25 cellular contexts compared by ENCODE assay signal in genomic region chr4:165635951-165636350, GRCh38.
"Had no signal": no experiment of that assay in that cellular context is flagged by ENCODE, and none has a peak within 500 bp of the region (broad histone marks: within the 10 kb centered on the region; RNA-seq: fewer than 3 reads in every experiment).

No MANE protein-coding gene starts in this region.

- H3K4me1 ChIP-seq: ascending aorta, body of pancreas, Peyer's patch, SJSA1 had no signal

- DNase-seq: activated B cell treated with CpG ODN at 0.5 μM for 24 hours; activated CD4-positive, alpha-beta memory T cell treated with anti-CD3 and anti-CD28 coated beads for 36 hours; activated CD4-positive, alpha-beta T cell treated with anti-CD3 and anti-CD28 coated beads for 1 hour; activated CD4-positive, alpha-beta T cell treated with anti-CD3 and anti-CD28 coated beads, Interleukin-2, amount 10 ng/mL, durations not matched to agents 7 days and 5 days; activated CD8-positive, alpha-beta memory T cell treated with anti-CD3 and anti-CD28 coated beads for 24 hours; activated effector memory CD4-positive, alpha-beta T cell treated with anti-CD3 and anti-CD28 coated beads, Interleukin-2, amount 50 U/mL, for 16 hours; activated naive CD4-positive, alpha-beta T cell treated with Interleukin-2 at 50 U/mL for 16 hours; activated naive CD8-positive, alpha-beta T cell treated with anti-CD3 and anti-CD28 coated beads, Interleukin-2, amount 50 U/mL, for 24 hours; activated T-cell treated with anti-CD3 and anti-CD28 coated beads, Interleukin-2, amount 50 U/mL, for 4 hours; amniotic stem cell; body of pancreas; central memory CD4-positive, alpha-beta T cell; KBM-7; NCI-H1048; NCI-H2029; NCI-H510A treated with DMSO at 0.1 percent for 48 hours; Peyer's patch; Right ventricle myocardium superior; T-helper 17 cell; T-helper 9 cell had no signal

- H3K27me3 ChIP-seq: ascending aorta, body of pancreas, Peyer's patch, SJSA1 had no signal

- H3K27ac ChIP-seq: ascending aorta, body of pancreas, Peyer's patch, RWPE1, SJSA1 had no signal

- FAIRE-seq: bronchial epithelial cell had no signal

- H3K4me3 Mint-ChIP-seq: activated B cell treated with CpG ODN at 0.5 μM for 24 hours; activated CD4-positive, alpha-beta memory T cell treated with anti-CD3 and anti-CD28 coated beads for 36 hours; activated CD4-positive, alpha-beta T cell treated with anti-CD3 and anti-CD28 coated beads, Interleukin-2, amount 10 ng/mL, durations not matched to agents 7 days and 5 days; activated naive CD8-positive, alpha-beta T cell treated with anti-CD3 and anti-CD28 coated beads, Interleukin-2, amount 50 U/mL, for 24 hours; activated T-cell treated with anti-CD3 and anti-CD28 coated beads, Interleukin-2, amount 50 U/mL, for 4 hours; T-helper 17 cell had no signal

- H3K36me3 Mint-ChIP-seq: activated CD4-positive, alpha-beta memory T cell treated with anti-CD3 and anti-CD28 coated beads for 36 hours had no signal

- H3K9me3 ChIP-seq: ascending aorta, body of pancreas, Peyer's patch, SJSA1 had no signal

- H3K36me3 ChIP-seq: ascending aorta, Peyer's patch, SJSA1 had no signal

- H3K9me3 Mint-ChIP-seq: activated CD4-positive, alpha-beta memory T cell treated with anti-CD3 and anti-CD28 coated beads for 36 hours; activated CD4-positive, alpha-beta T cell treated with anti-CD3 and anti-CD28 coated beads, Interleukin-2, amount 10 ng/mL, durations not matched to agents 7 days and 5 days; activated naive CD8-positive, alpha-beta T cell treated with anti-CD3 and anti-CD28 coated beads, Interleukin-2, amount 50 U/mL, for 24 hours; activated T-cell treated with anti-CD3 and anti-CD28 coated beads, Interleukin-2, amount 50 U/mL, for 4 hours had no signal

- ATAC-seq: activated naive CD4-positive, alpha-beta T cell treated with anti-CD3 and anti-CD28 coated beads, Interleukin-2, amount 50 U/mL, for 72 hours; activated naive CD8-positive, alpha-beta T cell treated with anti-CD3 and anti-CD28 coated beads, Interleukin-2, amount 50 U/mL, for 24 hours; activated T-cell treated with anti-CD3 and anti-CD28 coated beads, Interleukin-2, amount 50 U/mL, for 4 hours; body of pancreas; T-helper 17 cell had no signal

- H3K27me3 Mint-ChIP-seq: activated B cell treated with CpG ODN at 0.5 μM for 24 hours; activated CD4-positive, alpha-beta memory T cell treated with anti-CD3 and anti-CD28 coated beads for 36 hours; activated CD4-positive, alpha-beta T cell treated with anti-CD3 and anti-CD28 coated beads, Interleukin-2, amount 10 ng/mL, durations not matched to agents 7 days and 5 days; activated naive CD8-positive, alpha-beta T cell treated with anti-CD3 and anti-CD28 coated beads, Interleukin-2, amount 50 U/mL, for 24 hours; T-helper 17 cell had no signal

- H3K27ac Mint-ChIP-seq: activated B cell treated with CpG ODN at 0.5 μM for 24 hours; activated CD4-positive, alpha-beta memory T cell treated with anti-CD3 and anti-CD28 coated beads for 36 hours; activated CD4-positive, alpha-beta T cell treated with anti-CD3 and anti-CD28 coated beads, Interleukin-2, amount 10 ng/mL, durations not matched to agents 7 days and 5 days; activated naive CD8-positive, alpha-beta T cell treated with anti-CD3 and anti-CD28 coated beads, Interleukin-2, amount 50 U/mL, for 24 hours; T-helper 17 cell had no signal

- H3K4me3 ChIP-seq: ascending aorta, body of pancreas, Peyer's patch, SJSA1 had no signal

- H3K4me1 Mint-ChIP-seq: activated B cell treated with CpG ODN at 0.5 μM for 24 hours; activated CD4-positive, alpha-beta T cell treated with anti-CD3 and anti-CD28 coated beads, Interleukin-2, amount 10 ng/mL, durations not matched to agents 7 days and 5 days; activated naive CD8-positive, alpha-beta T cell treated with anti-CD3 and anti-CD28 coated beads, Interleukin-2, amount 50 U/mL, for 24 hours; T-helper 17 cell had no signal
